30 cellular contexts compared by ENCODE assay signal in the genomic region with DNA sequence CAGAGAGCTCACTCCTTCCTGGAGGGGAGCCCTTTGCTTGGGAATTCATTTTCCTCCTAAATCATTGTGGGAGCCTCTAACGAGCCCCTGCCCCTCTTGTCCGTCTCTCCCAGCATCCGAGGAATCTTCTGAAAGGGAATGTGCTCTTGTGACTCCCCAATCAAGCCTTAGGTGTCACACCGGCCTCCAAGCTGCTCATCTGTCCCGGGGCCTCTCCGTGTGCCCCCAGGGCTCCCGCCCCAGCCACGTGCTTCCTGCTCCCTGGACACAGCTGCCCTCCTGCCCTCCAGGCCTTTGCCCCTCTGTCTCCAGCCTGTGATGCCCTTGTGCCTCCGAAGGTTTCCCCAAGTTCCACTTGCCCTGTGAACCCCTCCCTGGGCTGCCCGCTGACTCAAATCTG.
"Had no signal": no experiment of that assay in that cellular context is flagged by ENCODE, and none has a peak within 500 bp of the region (broad histone marks: within the 10 kb centered on the region; RNA-seq: fewer than 3 reads in every experiment).

No MANE protein-coding gene starts in this region.

- H3K36me3 Mint-ChIP-seq: activated naive CD4-positive, alpha-beta T cell treated with anti-CD3 and anti-CD28 coated beads, Interleukin-2, amount 50 U/mL, for 72 hours had no signal

- ATAC-seq: activated CD8-positive, alpha-beta T cell treated with anti-CD3 and anti-CD28 coated beads for 36 hours; activated naive CD4-positive, alpha-beta T cell treated with anti-CD3 and anti-CD28 coated beads, Interleukin-2, amount 50 U/mL, for 72 hours; activated T-cell treated with anti-CD3 and anti-CD28 coated beads, Interleukin-2, amount 50 U/mL, for 72 hours; activated T-helper 17 cell treated with anti-CD3 and anti-CD28 coated beads, Interleukin-2, amount 50 U/mL, for 72 hours; PC-3 had no signal

- H3K4me3 Mint-ChIP-seq: activated CD4-positive, alpha-beta T cell treated with anti-CD3 and anti-CD28 coated beads, Interleukin-2, amount 10 ng/mL, durations not matched to agents 24 days and 14 days; activated CD8-positive, alpha-beta T cell treated with anti-CD3 and anti-CD28 coated beads for 36 hours; activated T-cell treated with anti-CD3 and anti-CD28 coated beads, Interleukin-2, amount 50 U/mL, for 72 hours; activated T-helper 17 cell treated with anti-CD3 and anti-CD28 coated beads, Interleukin-2, amount 50 U/mL, for 72 hours; brain; T-helper 1 cell treated with Interleukin-12 subunit alpha and Interleukin-12 subunit beta and Interleukin-4 antibody, amounts not matched to agents 30 μg/mL and 1 μg/mL, for 36 hours; T-helper 2 cell treated with Interferon-gamma antibody and Interleukin-4, amounts not matched to agents 5 μg/mL and 100 μg/mL, for 36 hours had no signal

- H3K27me3 Mint-ChIP-seq: activated CD4-positive, alpha-beta T cell treated with anti-CD3 and anti-CD28 coated beads, Interleukin-2, amount 10 ng/mL, durations not matched to agents 24 days and 14 days had no signal

- H3K4me1 Mint-ChIP-seq: activated CD4-positive, alpha-beta T cell treated with anti-CD3 and anti-CD28 coated beads, Interleukin-2, amount 10 ng/mL, durations not matched to agents 24 days and 14 days had no signal

- H3K9me3 Mint-ChIP-seq: activated CD4-positive, alpha-beta T cell treated with anti-CD3 and anti-CD28 coated beads, Interleukin-2, amount 10 ng/mL, durations not matched to agents 24 days and 14 days; activated CD8-positive, alpha-beta T cell treated with anti-CD3 and anti-CD28 coated beads for 36 hours; activated naive CD4-positive, alpha-beta T cell treated with anti-CD3 and anti-CD28 coated beads, Interleukin-2, amount 50 U/mL, for 72 hours; activated T-cell treated with anti-CD3 and anti-CD28 coated beads, Interleukin-2, amount 50 U/mL, for 72 hours; brain; T-helper 1 cell treated with Interleukin-12 subunit alpha and Interleukin-12 subunit beta and Interleukin-4 antibody, amounts not matched to agents 30 μg/mL and 1 μg/mL, for 36 hours; T-helper 2 cell treated with Interferon-gamma antibody and Interleukin-4, amounts not matched to agents 5 μg/mL and 100 μg/mL, for 36 hours had no signal

- H3K27ac Mint-ChIP-seq: activated CD4-positive, alpha-beta T cell treated with anti-CD3 and anti-CD28 coated beads, Interleukin-2, amount 10 ng/mL, durations not matched to agents 24 days and 14 days; activated CD8-positive, alpha-beta T cell treated with anti-CD3 and anti-CD28 coated beads for 36 hours; activated T-cell treated with anti-CD3 and anti-CD28 coated beads, Interleukin-2, amount 50 U/mL, for 72 hours; activated T-helper 17 cell treated with anti-CD3 and anti-CD28 coated beads, Interleukin-2, amount 50 U/mL, for 72 hours; T-helper 1 cell treated with Interleukin-12 subunit alpha and Interleukin-12 subunit beta and Interleukin-4 antibody, amounts not matched to agents 30 μg/mL and 1 μg/mL, for 36 hours; T-helper 2 cell treated with Interferon-gamma antibody and Interleukin-4, amounts not matched to agents 5 μg/mL and 100 μg/mL, for 36 hours had no signal

- H3K4me3 ChIP-seq: adrenal gland, MG63, Peyer's patch had no signal

- H3K36me3 ChIP-seq: adrenal gland, MG63, Peyer's patch had no signal

- H3K27me3 ChIP-seq: MG63, Peyer's patch had no signal

- DNase-seq: activated CD4-positive, alpha-beta T cell treated with anti-CD3 and anti-CD28 coated beads, Interleukin-2, amount 10 ng/mL, durations not matched to agents 24 days and 14 days; activated CD4-positive, alpha-beta T cell treated with anti-CD3 and anti-CD28 coated beads, Interleukin-2, amount 50 U/mL, for 4 hours; activated CD8-positive, alpha-beta T cell treated with anti-CD3 and anti-CD28 coated beads for 36 hours; activated effector memory CD4-positive, alpha-beta T cell treated with anti-CD3 and anti-CD28 coated beads, Interleukin-2, amount 50 U/mL, for 16 hours; activated naive CD4-positive, alpha-beta T cell; activated T-cell treated with anti-CD3 and anti-CD28 coated beads, Interleukin-2, amount 50 U/mL, for 1 hour; activated T-cell treated with anti-CD3 and anti-CD28 coated beads, Interleukin-2, amount 50 U/mL, for 72 hours; adrenal gland; central memory CD4-positive, alpha-beta T cell; Kasumi-1; KG1; MG63; NCI-H1048; NCI-H1105 treated with DMSO at 0.1 percent for 48 hours; NCI-H1436; NCI-H1694; NCI-H1930; NCI-H345; NCI-H524 treated with DMSO at 0.1 percent for 48 hours; NCI-H748 treated with DMSO at 0.1 percent for 48 hours; NK-92 treated with Interleukin-12 subunit alpha and Interleukin-12 subunit beta, amount 100 ng/mL, for 24 hours; PC-3; Peyer's patch; RPMI8226; SIG-M5 had no signal

- H3K4me1 ChIP-seq: adrenal gland, Peyer's patch had no signal

- H3K9me3 ChIP-seq: adrenal gland, MG63, Peyer's patch had no signal

- H3K27ac ChIP-seq: adrenal gland had no signal
